ENCODE assay signal across 10 cellular contexts in the genomic region with DNA sequence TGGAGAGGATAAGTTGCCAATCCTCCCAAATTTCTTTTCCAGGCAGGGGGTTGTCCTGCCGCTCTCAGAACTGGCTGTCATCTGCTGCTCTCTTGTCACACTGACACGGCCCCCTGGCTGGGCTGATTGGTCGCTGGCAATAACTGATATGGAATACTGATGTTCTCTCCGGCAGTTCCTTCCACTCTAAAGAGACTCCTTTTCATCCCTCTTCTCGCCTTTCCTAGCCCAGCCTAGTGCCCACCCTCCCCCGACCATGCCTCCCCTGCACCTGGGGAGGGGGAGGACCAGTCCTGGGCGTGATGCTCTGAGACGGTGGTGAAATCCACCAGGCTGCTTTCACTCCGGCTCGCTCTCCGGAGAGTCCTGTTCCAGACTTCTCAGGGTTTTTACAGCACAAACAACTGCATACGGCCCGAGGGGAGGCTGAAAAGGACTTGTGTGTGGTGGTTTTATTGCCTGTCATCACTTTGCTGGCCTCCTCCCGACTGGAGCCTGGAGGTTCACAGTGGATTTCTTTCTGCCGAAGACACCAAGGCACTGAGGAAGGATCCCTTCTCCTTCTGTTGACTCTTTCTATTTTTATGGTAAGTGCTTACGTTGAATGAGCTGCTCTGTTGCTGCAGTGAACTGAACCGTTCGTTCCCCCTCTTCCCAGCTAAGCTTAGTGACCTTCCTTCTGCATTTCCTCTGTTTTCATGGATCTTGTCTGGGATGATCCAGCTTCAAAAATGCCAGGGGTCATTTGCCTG. TPM values are rescaled to one million over a fixed set of nuclear protein-coding genes. Genes with fewer than 3 reads are reported as not detected.
A peak's percentile ranks its signal among the peaks of the same experiment; 100 is the strongest.
DNase-seq lines count a peak whose midpoint lies in the region; ATAC-seq and TF ChIP-seq lines count a peak whose summit lies in the region.
"Had no signal": no experiment of that assay in that cellular context is flagged by ENCODE, and none has a peak within 500 bp of the region (broad histone marks: within the 10 kb centered on the region; RNA-seq: fewer than 3 reads in every experiment).

A gene (plus strand): TSS at position 336 of the 752 bp plus-strand sequence. CDS start 107,010 bp downstream, outside the sequence.

- peak within 1 kb of the TSS; percentile 22 for H2AFZ ChIP-seq in osteoblast (ENCODE audit: low read length)

- no peaks in the 10 kb centered on the region for H3K79me2 ChIP-seq in osteoblast (ENCODE audit: insufficient read depth, low read length)

- H4K20me1 ChIP-seq in osteoblast (ENCODE audit: insufficient read depth, low read length) = no peaks in the 10 kb centered on the region

- no peak within 1 kb of the TSS for H3K27ac ChIP-seq in osteoblast (ENCODE audit: low read depth, low read length)

- H3K36me3 ChIP-seq in osteoblast (ENCODE audit: insufficient read depth, low read length) = no peaks in the 10 kb centered on the region

- H3K4me2 ChIP-seq in osteoblast (ENCODE audit: insufficient read depth, low read length) = peak within 1 kb of the TSS; percentile 43

- DNase-seq in DMS53 treated with DMSO at 0.1 percent for 48 hours (lab: John Stamatoyannopoulos, UW; ENCODE audit: unreplicated experiment) = peak; percentile 23
- DNase-seq in NCI-H345 (lab: John Stamatoyannopoulos, UW) = peak; percentile 42
- peak; percentile 20 for DNase-seq in epidermal melanocyte (ENCODE audit: insufficient read length, low spot score)
- no peak for DNase-seq in osteoblast (ENCODE audit: insufficient read length, low spot score, missing footprints)
- no peak for DNase-seq in stimulated activated naive CD4-positive, alpha-beta T cell (lab: John Stamatoyannopoulos, UW)
- DNase-seq in NOMO-1 treated with dmso at 0.1 percent for 144 hours (lab: John Stamatoyannopoulos, UW; ENCODE audit: unreplicated experiment) = no peak
- DNase-seq: activated naive CD4-positive, alpha-beta T cell had no signal

- TF ChIP-seq CTCF in osteoblast (IDR thresholded peaks at IDR 0.05; ENCODE audit: extremely low read depth, low read depth, low read length) = no peak

- H3K4me3 ChIP-seq in osteoblast (ENCODE audit: insufficient read depth, low read length) = peak within 1 kb of the TSS; percentile 40

- ATAC-seq in GM18502 (IDR thresholded peaks at IDR 0.05; ENCODE audit: poor library complexity, unreplicated experiment) (no peak), HG02852 (IDR thresholded peaks at IDR 0.05; ENCODE audit: unreplicated experiment) (no peak)

- H3K4me1 ChIP-seq in osteoblast (ENCODE audit: insufficient read depth, low read length) = no peaks in the 10 kb centered on the region

- no peaks in the 10 kb centered on the region for H3K9me3 ChIP-seq in osteoblast (ENCODE audit: low read depth, low read length)

- no peaks in the 10 kb centered on the region for H3K27me3 ChIP-seq in osteoblast (ENCODE audit: insufficient read depth, low read length)

RNA-seq across cellular contexts. Expression of the gene that starts here (rescaled TPM):
- not detected in 2 replicates for total RNA-seq in osteoblast
- total RNA-seq: T-helper 1 cell treated with Interleukin-12 subunit alpha and Interleukin-12 subunit beta and Interleukin-4 antibody, amounts not matched to agents 30 ng/mL and 1 ng/mL, for 36 hours had no signal

Comparison
In these comparisons a context has a peak if more than half of its experiments do, and no peak if none do; other contexts are left out.
1. DNase-seq: peak in DMS53 treated with DMSO at 0.1 percent for 48 hours (single experiment), NCI-H345 (single experiment) and epidermal melanocyte (single experiment); none in osteoblast (single experiment), stimulated activated naive CD4-positive, alpha-beta T cell (0 of 6) and NOMO-1 treated with dmso at 0.1 percent for 144 hours (single experiment).